Comparison of ENCODE assay signal across 22 cellular contexts in the genomic region with DNA sequence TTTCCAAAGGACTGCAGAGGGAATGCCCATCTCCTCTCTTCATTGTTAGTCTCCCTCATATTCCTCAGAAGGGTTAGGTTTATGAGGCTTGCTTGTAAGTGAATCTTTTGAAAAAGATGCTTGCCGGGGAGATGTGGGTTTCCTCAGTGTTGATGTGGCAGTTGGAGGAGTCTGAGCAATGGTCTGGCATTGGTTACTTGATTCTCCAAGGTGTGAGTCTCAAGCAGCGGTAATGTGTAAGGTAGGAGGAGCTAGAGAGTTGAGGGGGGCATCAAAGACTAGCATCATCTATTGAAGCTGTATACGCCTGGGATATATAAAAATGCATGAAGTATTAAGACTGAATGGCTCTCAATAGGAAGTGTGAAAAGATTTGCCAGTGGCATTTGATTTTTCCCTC. TPM values are rescaled to one million over a fixed set of nuclear protein-coding genes. Genes with fewer than 3 reads are reported as not detected.
DNase-seq lines count a peak whose midpoint lies in the region; ATAC-seq, FAIRE-seq and TF ChIP-seq lines count a peak whose summit lies in the region.
"Had no signal": no experiment of that assay in that cellular context is flagged by ENCODE, and none has a peak within 500 bp of the region (broad histone marks: within the 10 kb centered on the region; RNA-seq: fewer than 3 reads in every experiment).

No MANE protein-coding gene starts in this region.

- peak overlapping the region; percentile 47 for H3K27ac Mint-ChIP-seq in central memory CD8-positive, alpha-beta T cell (ENCODE audit: low read depth)
- H3K27ac Mint-ChIP-seq in stimulated activated effector memory CD8-positive, alpha-beta T cell treated with anti-CD3 and anti-CD28 coated beads, Interleukin-12 subunit alpha, Interleukin-12 subunit beta, amount 100 ng/mL, for 72 hours, result peak overlapping the region; percentile 13

- peaks cover 33 to 91% of the 10 kb centered on the region in 2 experiments for H3K36me3 ChIP-seq in HepG2 (replicated peaks in 1 of 2; ENCODE audit: control insufficient read depth in 1 of 2, insufficient read depth in 2 of 2, low read length in 2 of 2)
- peaks cover 0 to 72% (median 43%) of the 10 kb centered on the region in 4 donors for H3K36me3 ChIP-seq in right lobe of liver

- H3K79me2 ChIP-seq in HepG2 (ENCODE audit: insufficient read depth, low read length), result peaks cover 55% of the 10 kb centered on the region

- BruUV-seq in HepG2 (replicated peaks; lab: Mats Ljungman, UMichigan), result no TSS peak

- no peak overlapping the region for H3K4me3 ChIP-seq in HepG2 (replicated peaks in 1 of 3; ENCODE audit: insufficient read depth in 1 of 3, low read depth in 2 of 3, low read length in 3 of 3)
- H3K4me3 ChIP-seq in right lobe of liver, result no peak overlapping the region
- H3K4me3 ChIP-seq in Jurkat, Clone E6-1 (ENCODE audit: low read length), result no peak overlapping the region
- H3K4me3 ChIP-seq: esophagus muscularis mucosa, spleen, tibial nerve had no signal

- POLR2A ChIA-PET in HepG2 (lab: Yijun Ruan, JAX), result interaction anchor here (1.0 kb wide), 1 partner anchor 19 kb away, joined by 4 read pairs; no protein-coding TSS in a partner anchor

- H3K27ac ChIP-seq in HepG2 (ENCODE audit: extremely low read length, insufficient read depth, low read length) (no peak overlapping the region), right lobe of liver (no peak overlapping the region)
- H3K27ac ChIP-seq: brain microvascular endothelial cell, spleen, tibial nerve had no signal

- no peaks in the 10 kb centered on the region for H3K9me3 Mint-ChIP-seq in central memory CD8-positive, alpha-beta T cell
- H3K9me3 Mint-ChIP-seq in stimulated activated effector memory CD8-positive, alpha-beta T cell treated with anti-CD3 and anti-CD28 coated beads, Interleukin-12 subunit alpha, Interleukin-12 subunit beta, amount 100 ng/mL, for 72 hours, result no peaks in the 10 kb centered on the region

- H3K4me1 Mint-ChIP-seq in central memory CD8-positive, alpha-beta T cell, result peaks cover 44% of the 10 kb centered on the region
- peaks cover 33% of the 10 kb centered on the region for H3K4me1 Mint-ChIP-seq in stimulated activated effector memory CD8-positive, alpha-beta T cell treated with anti-CD3 and anti-CD28 coated beads, Interleukin-12 subunit alpha, Interleukin-12 subunit beta, amount 100 ng/mL, for 72 hours

- no peak overlapping the region for H3K9ac ChIP-seq in HepG2 (ENCODE audit: insufficient read depth, low read depth, low read length)

- no peak overlapping the region for H3K4me2 ChIP-seq in HepG2 (ENCODE audit: low read depth, low read length)

- no peak for ATAC-seq in HepG2
- ATAC-seq in right lobe of liver, result no peak
- peak; percentile 65 for ATAC-seq in central memory CD8-positive, alpha-beta T cell (replicated peaks; ENCODE audit: extremely low read depth, poor library complexity, severe bottlenecking)
- ATAC-seq in stimulated activated effector memory CD8-positive, alpha-beta T cell treated with anti-CD3 and anti-CD28 coated beads, Interleukin-12 subunit alpha, Interleukin-12 subunit beta, amount 100 ng/mL, for 72 hours, result no peak
- no peak for ATAC-seq in GM21737 (IDR thresholded peaks at IDR 0.05; ENCODE audit: unreplicated experiment)
- ATAC-seq in HG03108 (IDR thresholded peaks at IDR 0.05; ENCODE audit: unreplicated experiment), result no peak
- ATAC-seq: stimulated activated naive CD8-positive, alpha-beta T cell treated with anti-CD3 and anti-CD28 coated beads, Interleukin-15, Interleukin-2, amounts not matched to agents 100 U/mL and 50 U/mL, for 24 hours had no signal

- peaks cover 13% of the 10 kb centered on the region; the same call in 1 of the 2 replicates for H4K20me1 ChIP-seq in HepG2 (ENCODE audit: insufficient read depth, low read length)

- H3K9me3 ChIP-seq in HepG2 (ENCODE audit: low read length), result no peaks in the 10 kb centered on the region
- no peaks in the 10 kb centered on the region for H3K9me3 ChIP-seq in right lobe of liver
- H3K9me3 ChIP-seq: esophagus muscularis mucosa, spleen, tibial nerve had no signal

- peaks cover 76% of the 10 kb centered on the region for H3K36me3 Mint-ChIP-seq in central memory CD8-positive, alpha-beta T cell (ENCODE audit: insufficient read depth)
- H3K36me3 Mint-ChIP-seq in stimulated activated effector memory CD8-positive, alpha-beta T cell treated with anti-CD3 and anti-CD28 coated beads, Interleukin-12 subunit alpha, Interleukin-12 subunit beta, amount 100 ng/mL, for 72 hours, result no peaks in the 10 kb centered on the region

- TF ChIP-seq EP300 in HepG2 (IDR thresholded peaks at IDR 0.05; ENCODE audit: low read depth in 2 of 2, low read length in 2 of 2) (no peak), HepG2 (CRISPR knock-in tag; IDR thresholded peaks at IDR 0.05; ENCODE audit: borderline replicate concordance) (no peak)

- H3K27me3 ChIP-seq in HepG2 (ENCODE audit: control insufficient read depth in 1 of 2, insufficient read depth in 2 of 2, low read length in 2 of 2), result no peaks in the 10 kb centered on the region
- H3K27me3 ChIP-seq in right lobe of liver, result no peaks in the 10 kb centered on the region
- H3K27me3 ChIP-seq: brain microvascular endothelial cell, esophagus muscularis mucosa, spleen, tibial nerve had no signal

- H3K4me1 ChIP-seq in HepG2 (ENCODE audit: insufficient read depth, low read length) (no peaks in the 10 kb centered on the region), right lobe of liver (no peaks in the 10 kb centered on the region)

- H3K4me3 Mint-ChIP-seq in central memory CD8-positive, alpha-beta T cell, result no peak overlapping the region
- H3K4me3 Mint-ChIP-seq in stimulated activated effector memory CD8-positive, alpha-beta T cell treated with anti-CD3 and anti-CD28 coated beads, Interleukin-12 subunit alpha, Interleukin-12 subunit beta, amount 100 ng/mL, for 72 hours, result no peak overlapping the region

- 98% methylated on average over 3 of the region's 3 CpGs for WGBS in HepG2 (ENCODE audit: low lambda C conversion rate)
- WGBS in right lobe of liver (ENCODE audit: insufficient coverage, low coverage, low lambda C conversion rate, missing lambda C conversion rate), result 78% methylated on average over 3 of the region's 3 CpGs

- no peak for TF ChIP-seq RAD21 in HepG2 (CRISPR knock-in tag; IDR thresholded peaks at IDR 0.05)

- TF ChIP-seq POLR2A in HepG2 (IDR thresholded peaks at IDR 0.05; ENCODE audit: insufficient read depth in 1 of 2, low read depth in 2 of 2, low read length in 2 of 2), result no peak
- TF ChIP-seq POLR2A in right lobe of liver (IDR thresholded peaks at IDR 0.05), result no peak

- TF ChIP-seq CTCF in HepG2 (CRISPR knock-in tag; IDR thresholded peaks at IDR 0.05), result no peak
- TF ChIP-seq CTCF in right lobe of liver (IDR thresholded peaks at IDR 0.05), result no peak

- intact Hi-C loops in HepG2 (cut with micrococcal nuclease; ENCODE audit: unreplicated experiment), result no loop called here
- intact Hi-C loops in right lobe of liver (cut with DNase I), result no loop called here

- H3K27me3 Mint-ChIP-seq in central memory CD8-positive, alpha-beta T cell, result no peaks in the 10 kb centered on the region

- CTCF ChIA-PET in HepG2 (lab: Yijun Ruan, JAX; ENCODE audit: low intra/inter-chr PET ratio, low total read pairs), result no interaction called here

- DNase-seq in HepG2 (ENCODE audit: low spot score), result no peak
- no peak for DNase-seq in right lobe of liver
- peak; percentile 73 for DNase-seq in Jurkat, Clone E6-1 (ENCODE audit: low read depth, low spot score)
- no peak for DNase-seq in central memory CD8-positive, alpha-beta T cell (ENCODE audit: low spot score in 2 of 2)
- DNase-seq in stimulated activated effector memory CD8-positive, alpha-beta T cell treated with anti-CD3 and anti-CD28 coated beads, Interleukin-12 subunit alpha, Interleukin-12 subunit beta, amount 100 ng/mL, for 72 hours (ENCODE audit: low spot score in 2 of 2), result no peak
- DNase-seq in COLO829 (ENCODE audit: low spot score), result no peak
- DNase-seq: activated CD4-positive, CD25-positive, alpha-beta regulatory T cell; brain microvascular endothelial cell; C1 segment of cervical spinal cord; foreskin melanocyte; HCEC 1CT; mesenchymal stem cell; NCI-H446 treated with DMSO at 0.1 percent for 48 hours; retina; spleen; stimulated activated CD4-positive, alpha-beta T cell treated with anti-CD3 and anti-CD28 coated beads, Interleukin-4, amount 100 ng/mL, for 1 hour; stimulated activated naive CD8-positive, alpha-beta T cell treated with anti-CD3 and anti-CD28 coated beads, Interleukin-15, Interleukin-2, amounts not matched to agents 100 U/mL and 50 U/mL, for 24 hours had no signal

- in situ Hi-C loops in HepG2 (cut with HindIII; ENCODE audit: extremely low pct_ligation_motif_present, low pct_unique_long_range_greater_than_20kb), result no loop called here

- no peak overlapping the region for H2AFZ ChIP-seq in HepG2 (ENCODE audit: low read length)

- FAIRE-seq in HepG2 (lab: Jason Lieb, UNC), result no peak
- FAIRE-seq: colon had no signal

RNA-seq across cellular contexts. Expression of a gene that starts 21.5 kb away (rescaled TPM):
- 39.0 and 86.8 TPM in 2 replicates for total RNA-seq in HepG2 (2016; rRNA removed; fragmentation: Illumina TruSeq; extraction: Trizol)
- total RNA-seq in HepG2 (2016; cell fraction: cytosol; rRNA removed; fragmentation: Illumina TruSeq; extraction: Trizol; ENCODE audit: low read depth), result 13.0 and 13.9 TPM in 2 replicates
- 37.3 and 82.6 TPM in 2 replicates for total RNA-seq in HepG2 (2016; cell fraction: insoluble cytoplasmic fraction; rRNA removed; fragmentation: Illumina TruSeq; extraction: Trizol)
- total RNA-seq in HepG2 (2016; cell fraction: membrane; rRNA removed; fragmentation: Illumina TruSeq; extraction: Trizol), result 32.0 and 34.5 TPM in 2 replicates
- total RNA-seq in HepG2 (2016; cell fraction: nucleus; rRNA removed; fragmentation: Illumina TruSeq; extraction: Trizol), result 47.6 and 52.9 TPM in 2 replicates
- 19.8 and 25.1 TPM in 2 replicates for polyA plus RNA-seq in HepG2 (2011; rRNA removed)
- polyA plus RNA-seq in HepG2 (2011; cell fraction: cytosol; rRNA removed), result 20.8 and 25.6 TPM in 2 replicates
- 17.2 and 19.1 TPM in 2 replicates for polyA plus RNA-seq in HepG2 (2011; cell fraction: nucleus; rRNA removed)
- polyA plus RNA-seq in HepG2 (2012), result 70.1 and 107 TPM in 2 replicates
- polyA plus RNA-seq in HepG2 (2016; cell fraction: cytosol; fragmentation: Illumina TruSeq; extraction: Trizol; ENCODE audit: low read depth), result 11.9 and 12.3 TPM in 2 replicates
- 131 and 149 TPM in 2 replicates for polyA plus RNA-seq in HepG2 (2016; cell fraction: insoluble cytoplasmic fraction; fragmentation: Illumina TruSeq; extraction: Trizol; ENCODE audit: low read depth)
- 31.5 and 34.1 TPM in 2 replicates for polyA plus RNA-seq in HepG2 (2016; cell fraction: membrane; fragmentation: Illumina TruSeq; extraction: Trizol; ENCODE audit: low read depth)
- polyA plus RNA-seq in HepG2 (2016; cell fraction: nucleus; fragmentation: Illumina TruSeq; extraction: Trizol; ENCODE audit: insufficient read depth, low read depth), result 78.0 and 82.8 TPM in 2 replicates
- 28.2 and 34.0 TPM in 2 replicates for polyA minus RNA-seq in HepG2 (2011; rRNA and poly(A)+ RNA removed; ENCODE audit: low replicate concordance)
- polyA minus RNA-seq in HepG2 (2011; cell fraction: cytosol; rRNA and poly(A)+ RNA removed), result 35.6 and 38.3 TPM in 2 replicates
- polyA minus RNA-seq in HepG2 (2011; cell fraction: nucleus; rRNA and poly(A)+ RNA removed), result 22.7 and 24.1 TPM in 2 replicates
- total RNA-seq in right lobe of liver, result 10 to 100 TPM; 22.8 to 38.2 (median 34.0) TPM
- polyA plus RNA-seq in Jurkat, Clone E6-1 (2012; ENCODE audit: insufficient read depth, insufficient read length), result 197 TPM

RNA-seq across cellular contexts. Expression of a gene that starts 37.6 kb away (rescaled TPM):
- 3.1 and 4.9 TPM in 2 replicates for total RNA-seq in HepG2 (2016; rRNA removed; fragmentation: Illumina TruSeq; extraction: Trizol)
- 2.9 and 3.2 TPM in 2 replicates for total RNA-seq in HepG2 (2016; cell fraction: cytosol; rRNA removed; fragmentation: Illumina TruSeq; extraction: Trizol; ENCODE audit: low read depth)
- 3.4 and 4.4 TPM in 2 replicates for total RNA-seq in HepG2 (2016; cell fraction: insoluble cytoplasmic fraction; rRNA removed; fragmentation: Illumina TruSeq; extraction: Trizol)
- total RNA-seq in HepG2 (2016; cell fraction: membrane; rRNA removed; fragmentation: Illumina TruSeq; extraction: Trizol), result 4.0 and 4.6 TPM in 2 replicates
- total RNA-seq in HepG2 (2016; cell fraction: nucleus; rRNA removed; fragmentation: Illumina TruSeq; extraction: Trizol), result 4.6 and 5.6 TPM in 2 replicates
- 10.4 and 12.9 TPM in 2 replicates for polyA plus RNA-seq in HepG2 (2011; rRNA removed)
- polyA plus RNA-seq in HepG2 (2011; cell fraction: cytosol; rRNA removed), result 8.0 and 13.2 TPM in 2 replicates
- polyA plus RNA-seq in HepG2 (2011; cell fraction: nucleus; rRNA removed), result 15.7 and 16.8 TPM in 2 replicates
- 9.8 and 10.0 TPM in 2 replicates for polyA plus RNA-seq in HepG2 (2012)
- 4.1 and 4.5 TPM in 2 replicates for polyA plus RNA-seq in HepG2 (2016; cell fraction: cytosol; fragmentation: Illumina TruSeq; extraction: Trizol; ENCODE audit: low read depth)
- polyA plus RNA-seq in HepG2 (2016; cell fraction: insoluble cytoplasmic fraction; fragmentation: Illumina TruSeq; extraction: Trizol; ENCODE audit: low read depth), result 5.8 and 5.9 TPM in 2 replicates
- polyA plus RNA-seq in HepG2 (2016; cell fraction: membrane; fragmentation: Illumina TruSeq; extraction: Trizol; ENCODE audit: low read depth), result 4.4 and 4.9 TPM in 2 replicates
- 13.8 and 13.9 TPM in 2 replicates for polyA plus RNA-seq in HepG2 (2016; cell fraction: nucleus; fragmentation: Illumina TruSeq; extraction: Trizol; ENCODE audit: insufficient read depth, low read depth)
- 26.1 and 27.9 TPM in 2 replicates for polyA minus RNA-seq in HepG2 (2011; rRNA and poly(A)+ RNA removed; ENCODE audit: low replicate concordance)
- 8.2 and 9.8 TPM in 2 replicates for polyA minus RNA-seq in HepG2 (2011; cell fraction: cytosol; rRNA and poly(A)+ RNA removed)
- 5.3 and 6.3 TPM in 2 replicates for polyA minus RNA-seq in HepG2 (2011; cell fraction: nucleus; rRNA and poly(A)+ RNA removed)
- total RNA-seq in right lobe of liver, result 10 to 100 TPM in 1 of 6 experiments, 1 to 10 TPM in 5; 4.0 to 10.3 (median 6.3) TPM
- polyA plus RNA-seq in Jurkat, Clone E6-1 (2012; ENCODE audit: insufficient read depth, insufficient read length), result 43.0 TPM
